Comparison of ENCODE assay signal across 21 cellular contexts in the genomic region with DNA sequence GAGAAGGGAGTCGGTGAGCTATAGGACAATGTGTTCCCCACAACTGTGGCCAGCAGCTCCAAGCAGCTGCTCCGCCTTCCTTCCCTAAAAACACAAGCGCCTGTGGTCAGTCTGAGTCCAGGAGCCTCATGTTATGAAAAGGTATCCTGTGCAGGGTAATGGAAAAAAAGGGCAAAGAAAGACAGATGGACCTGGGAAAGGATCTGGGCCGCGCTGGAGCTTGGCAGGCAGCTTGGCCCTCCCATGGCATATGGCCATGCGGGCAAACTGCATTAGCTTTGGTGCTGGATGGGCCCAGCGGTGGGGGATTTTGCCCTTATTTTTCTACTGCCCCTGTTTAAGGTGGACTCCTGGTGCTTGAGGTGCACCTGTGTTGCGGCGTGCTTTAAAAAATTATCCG. TPM values are rescaled to one million over a fixed set of nuclear protein-coding genes. Genes with fewer than 3 reads are reported as not detected.
DNase-seq lines count a peak whose midpoint lies in the region; ATAC-seq and TF ChIP-seq lines count a peak whose summit lies in the region.
"Had no signal": no experiment of that assay in that cellular context is flagged by ENCODE, and none has a peak within 500 bp of the region (broad histone marks: within the 10 kb centered on the region; RNA-seq: fewer than 3 reads in every experiment).

No MANE protein-coding gene starts in this region.

- H3K4me1 ChIP-seq in sigmoid colon, result no peaks in the 10 kb centered on the region
- H3K4me1 ChIP-seq: A549, BLaER1, Caco-2 had no signal

- TF ChIP-seq CTCF in sigmoid colon (IDR thresholded peaks at IDR 0.05), result no peak
- TF ChIP-seq CTCF in GM10266 (IDR thresholded peaks at IDR 0.05; ENCODE audit: control insufficient read depth, insufficient read depth, low read depth, missing control alignments), result no peak

- in situ Hi-C loops in ACHN (cut with HindIII; ENCODE audit: low pct_ligation_motif_present, low pct_unique_long_range_greater_than_20kb, low sequenced_read_pairs), result loop anchor here (25.0 kb wide), 1 partner anchor 179 kb away; no protein-coding TSS in a partner anchor

- WGBS in sigmoid colon, 2 donors, result 93 to 94% methylated on average over 10 of the region's 10 CpGs

- DNase-seq in NCI-H524 (lab: John Stamatoyannopoulos, UW) (peak; percentile 35 to 57), NCI-H524 treated with DMSO at 0.1 percent for 48 hours (lab: John Stamatoyannopoulos, UW) (no peak), DMS 273 treated with DMSO at 0.1 percent for 48 hours (lab: John Stamatoyannopoulos, UW) (peak; percentile 35), NCI-H446 treated with DMSO at 0.1 percent for 48 hours (lab: John Stamatoyannopoulos, UW) (peak; percentile 27), sigmoid colon (peak; percentile 28), ACHN (no peak), GM10266 (ENCODE audit: extremely low spot score) (no peak)
- DNase-seq: 8988T; Caco-2; CD4-positive, CD25-positive, alpha-beta regulatory T cell; CD8-positive, alpha-beta T cell; DMS53; DMS79 treated with DMSO at 0.1 percent for 48 hours; H9 had no signal

- intact Hi-C loops in sigmoid colon (cut with DNase I), result no loop called here

- no peaks in the 10 kb centered on the region for H3K36me3 ChIP-seq in sigmoid colon
- H3K36me3 ChIP-seq: BLaER1 had no signal

- no peak for ATAC-seq in HG02885 (IDR thresholded peaks at IDR 0.05; ENCODE audit: poor library complexity, unreplicated experiment)
- ATAC-seq: CD8-positive, alpha-beta T cell; GM12878; GM23338; HCT116 had no signal

- no peak for TF ChIP-seq POLR2A in sigmoid colon (IDR thresholded peaks at IDR 0.05)

- TF ChIP-seq EP300 in sigmoid colon (IDR thresholded peaks at IDR 0.05), result no peak

- H3K9me3 ChIP-seq in sigmoid colon, result no peaks in the 10 kb centered on the region
- H3K9me3 ChIP-seq: Caco-2 had no signal

- H3K27ac ChIP-seq in sigmoid colon, result no peak overlapping the region
- H3K27ac ChIP-seq: A549, BLaER1, C4-2B had no signal

- no peak overlapping the region for H3K4me3 ChIP-seq in sigmoid colon
- H3K4me3 ChIP-seq: A549, BLaER1, GM12878, GM23338 had no signal

- H3K27me3 ChIP-seq in sigmoid colon, result peaks cover 0 to 2% (median 0%) of the 10 kb centered on the region in 3 donors
- H3K27me3 ChIP-seq: BLaER1 had no signal

RNA-seq across cellular contexts. Expression of a gene that starts 23.7 kb away (rescaled TPM):
- 10 to 100 TPM in 2 of 4 donors, 1 to 10 TPM in 2; 9.9 to 22.8 (median 13.6) TPM for total RNA-seq in sigmoid colon
- 10 to 100 TPM in 1 of 3 donors, 1 to 10 TPM in 1, under 1 TPM in 1; 0.60 to 10.2 (median 2.1) TPM for polyA plus RNA-seq in sigmoid colon

Comparison
In these comparisons a context has a peak if more than half of its experiments do, and no peak if none do; other contexts are left out.
1. DNase-seq: peak in NCI-H524 (2 of 2), DMS 273 treated with DMSO at 0.1 percent for 48 hours (single experiment), NCI-H446 treated with DMSO at 0.1 percent for 48 hours (single experiment) and sigmoid colon (single experiment); none in NCI-H524 treated with DMSO at 0.1 percent for 48 hours (single experiment), ACHN (single experiment) and GM10266 (single experiment).